1 cellular context compared by ENCODE assay signal in the genomic region with DNA sequence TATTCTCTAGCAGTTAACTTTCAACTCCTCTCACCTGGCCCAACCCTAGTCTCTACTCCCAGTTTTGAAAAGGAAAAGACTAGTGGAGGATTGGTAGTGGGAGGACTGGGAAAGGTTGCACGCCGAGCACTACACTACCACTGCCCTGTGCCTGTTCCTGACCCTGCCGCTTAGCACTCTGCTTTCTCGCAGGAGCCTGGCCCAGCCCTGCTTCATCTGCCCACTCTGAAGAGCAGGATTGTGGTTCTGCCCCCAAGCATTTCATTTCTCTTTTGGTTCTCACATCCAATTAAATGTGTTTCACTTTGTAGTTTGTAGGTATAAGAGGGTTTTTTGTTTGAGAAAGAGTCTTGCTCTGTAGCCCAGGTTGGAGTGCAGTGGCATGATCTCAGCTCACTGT.
TF ChIP-seq lines count a peak whose summit lies in the region.

No MANE protein-coding gene starts in this region.

TF ChIP-seq in GM12878, 131 proteins besides CTCF, POLR2A, EP300 and RAD21:
- 0 out of 2 replicates have a peak, but pooled peaks have one; percentile 5 for TF ChIP-seq SREBF1 (IDR thresholded peaks at IDR 0.05; ENCODE audit: low read length)
- TF ChIP-seq TARDBP (IDR thresholded peaks at IDR 0.05; ENCODE audit: borderline replicate concordance), result no peak
- TF ChIP-seq, protein P1, sequence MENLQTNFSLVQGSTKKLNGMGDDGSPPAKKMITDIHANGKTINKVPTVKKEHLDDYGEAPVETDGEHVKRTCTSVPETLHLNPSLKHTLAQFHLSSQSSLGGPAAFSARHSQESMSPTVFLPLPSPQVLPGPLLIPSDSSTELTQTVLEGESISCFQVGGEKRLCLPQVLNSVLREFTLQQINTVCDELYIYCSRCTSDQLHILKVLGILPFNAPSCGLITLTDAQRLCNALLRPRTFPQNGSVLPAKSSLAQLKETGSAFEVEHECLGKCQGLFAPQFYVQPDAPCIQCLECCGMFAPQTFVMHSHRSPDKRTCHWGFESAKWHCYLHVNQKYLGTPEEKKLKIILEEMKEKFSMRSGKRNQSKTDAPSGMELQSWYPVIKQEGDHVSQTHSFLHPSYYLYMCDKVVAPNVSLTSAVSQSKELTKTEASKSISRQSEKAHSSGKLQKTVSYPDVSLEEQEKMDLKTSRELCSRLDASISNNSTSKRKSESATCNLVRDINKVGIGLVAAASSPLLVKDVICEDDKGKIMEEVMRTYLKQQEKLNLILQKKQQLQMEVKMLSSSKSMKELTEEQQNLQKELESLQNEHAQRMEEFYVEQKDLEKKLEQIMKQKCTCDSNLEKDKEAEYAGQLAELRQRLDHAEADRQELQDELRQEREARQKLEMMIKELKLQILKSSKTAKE (IDR thresholded peaks at IDR 0.05; ENCODE audit: low read depth, poor library complexity, severe bottlenecking), result no peak
TF ChIP-seq in GM12878: peak in this region for 1.
